In genomic region chr14:94677239-94677612, GRCh38 we compare ENCODE assay signal across 12 cellular contexts.
"Had no signal": no experiment of that assay in that cellular context is flagged by ENCODE, and none has a peak within 500 bp of the region (broad histone marks: within the 10 kb centered on the region; RNA-seq: fewer than 3 reads in every experiment).

No MANE protein-coding gene starts in this region.

- H3K4me1 Mint-ChIP-seq: immature natural killer cell; naive thymus-derived CD4-positive, alpha-beta T cell had no signal

- H3K9me3 Mint-ChIP-seq: immature natural killer cell, nephron progenitor cell had no signal

- H3K36me3 Mint-ChIP-seq: immature natural killer cell; naive thymus-derived CD4-positive, alpha-beta T cell had no signal

- DNase-seq: esophagus squamous epithelium; foreskin fibroblast; glutamatergic neuron; immature natural killer cell; left ventricle myocardium superior; naive thymus-derived CD4-positive, alpha-beta T cell; nephron progenitor cell; ovary; stimulated activated CD4-positive, alpha-beta T cell treated with anti-CD3 and anti-CD28 coated beads, Interleukin-2, amount 100 ng/mL, for 48 hours; stimulated activated naive CD4-positive, alpha-beta T cell treated with Interleukin-2 at 50 U/mL for 16 hours; trophoblast cell had no signal

- ATAC-seq: gastroesophageal sphincter; left ventricle myocardium superior; naive thymus-derived CD4-positive, alpha-beta T cell had no signal

- H3K27ac Mint-ChIP-seq: immature natural killer cell; naive thymus-derived CD4-positive, alpha-beta T cell; nephron progenitor cell had no signal

- H3K4me3 Mint-ChIP-seq: immature natural killer cell; naive thymus-derived CD4-positive, alpha-beta T cell; nephron progenitor cell had no signal
